1 cellular context compared by ENCODE assay signal in the genomic region with DNA sequence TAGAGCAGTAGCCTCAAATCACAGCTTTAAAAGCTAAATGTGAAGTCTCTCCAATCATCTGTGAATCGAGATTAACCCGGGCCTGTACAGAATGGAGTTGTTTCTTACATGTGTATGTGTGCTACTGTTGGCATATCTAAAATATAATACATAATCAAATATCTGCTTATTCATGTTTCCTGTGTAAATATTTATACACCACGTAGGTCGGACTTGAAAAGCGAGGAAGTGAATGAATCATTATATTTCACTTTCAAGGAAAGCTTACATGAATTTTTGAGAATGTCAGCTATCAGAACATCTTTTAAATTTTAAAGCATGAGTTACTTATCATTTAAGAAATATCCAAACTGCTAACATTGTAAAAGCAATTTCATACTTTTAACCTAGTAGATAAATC.
TF ChIP-seq lines count a peak whose summit lies in the region.

No MANE protein-coding gene starts in this region.

TF ChIP-seq in SK-N-SH treated with all-trans-retinoic acid at 6 μM for 48 hours, 23 proteins besides CTCF, POLR2A, EP300 and RAD21 (continued from another document):
- TF ChIP-seq CREB5 (CRISPR knock-in tag; IDR thresholded peaks at IDR 0.05; ENCODE audit: low read depth) (no peak), SNAI2 (CRISPR knock-in tag; IDR thresholded peaks at IDR 0.05) (no peak), PATZ1 (CRISPR knock-in tag; IDR thresholded peaks at IDR 0.05; ENCODE audit: borderline replicate concordance) (no peak)
